25 cellular contexts compared by ENCODE assay signal in the genomic region with DNA sequence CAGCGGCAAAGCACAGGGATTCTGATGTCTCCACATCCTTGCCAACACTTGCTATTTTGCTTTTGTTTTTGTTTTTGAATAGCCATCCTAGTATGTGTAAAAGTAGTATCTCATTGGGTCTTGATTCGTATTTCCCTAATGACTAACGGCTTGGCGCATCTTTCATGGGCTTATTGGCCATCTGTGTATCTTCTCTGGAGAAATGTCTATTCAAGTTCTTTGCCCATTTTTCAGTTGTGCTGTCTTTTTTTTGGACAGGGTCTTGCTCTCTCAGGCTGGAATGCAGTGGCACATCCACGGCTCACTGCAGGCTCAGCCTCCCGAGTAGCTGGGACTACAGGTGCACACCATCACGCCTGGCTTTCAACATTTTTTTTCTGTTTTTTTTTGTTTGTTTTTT. TPM values are rescaled to one million over a fixed set of nuclear protein-coding genes. Genes with fewer than 3 reads are reported as not detected.
"Had no signal": no experiment of that assay in that cellular context is flagged by ENCODE, and none has a peak within 500 bp of the region (broad histone marks: within the 10 kb centered on the region; RNA-seq: fewer than 3 reads in every experiment).

No MANE protein-coding gene starts in this region.

- H3K4me2 ChIP-seq: smooth muscle cell had no signal

- FAIRE-seq: pancreas had no signal

- H3K4me3 ChIP-seq: lower lobe of right lung, pancreas, prostate gland, smooth muscle cell, tibial nerve, uterus had no signal

- H3K4me1 ChIP-seq: lower lobe of right lung, pancreas, prostate gland, uterus had no signal

- H3K27me3 ChIP-seq: pancreas, tibial nerve, uterus had no signal

- ATAC-seq: left cardiac atrium; left lobe of liver; lower lobe of right lung; naive thymus-derived CD8-positive, alpha-beta T cell; pancreas; right cardiac atrium; stimulated activated memory B cell treated with anti-CD40 and anti-IgM and Interleukin-4, amounts not matched to agents 10 μg/mL and 1 μg/mL and 100 μg/mL, for 72 hours had no signal

- H3K9me3 ChIP-seq: lower lobe of right lung, pancreas, prostate gland, tibial nerve, uterus had no signal

- H3K27ac ChIP-seq: lower lobe of right lung, pancreas, prostate gland, tibial nerve, uterus had no signal

- H3K36me3 ChIP-seq: lower lobe of right lung, pancreas, prostate gland, uterus had no signal

- DNase-seq: hippocampal formation; kidney glomerular epithelial cell; left cardiac atrium; lower lobe of right lung; mammary epithelial cell; mesenchymal stem cell; naive thymus-derived CD8-positive, alpha-beta T cell; nucleus accumbens; retina; right cardiac atrium; stimulated activated CD4-positive, alpha-beta T cell treated with anti-CD3 and anti-CD28 coated beads, Interleukin-1b, Interleukin-23, amount 100 ng/mL, for 48 hours; stimulated activated CD4-positive, alpha-beta T cell treated with anti-CD3 and anti-CD28 coated beads, Interleukin-2, amount 100 ng/mL, for 48 hours; stimulated activated CD4-positive, alpha-beta T cell treated with anti-CD3 and anti-CD28 coated beads, Interleukin-4, amount 100 ng/mL, for 4 hours; stimulated activated CD8-positive, alpha-beta memory T cell treated with anti-CD3 and anti-CD28 coated beads, Interleukin-4, amount 100 ng/mL, for 48 hours; stimulated activated naive CD4-positive, alpha-beta T cell treated with Interleukin-2 at 50 U/mL for 16 hours; stimulated activated naive CD8-positive, alpha-beta T cell treated with anti-CD3 and anti-CD28 coated beads, Interleukin-15, amount 100 ng/mL, for 72 hours; substantia nigra; uterus had no signal

RNA-seq across cellular contexts. Expression of gene COL9A3, which starts 27.3 kb away (rescaled TPM):
- total RNA-seq: osteoblast had no signal
